ENCODE assay signal across 16 cellular contexts in the genomic region with DNA sequence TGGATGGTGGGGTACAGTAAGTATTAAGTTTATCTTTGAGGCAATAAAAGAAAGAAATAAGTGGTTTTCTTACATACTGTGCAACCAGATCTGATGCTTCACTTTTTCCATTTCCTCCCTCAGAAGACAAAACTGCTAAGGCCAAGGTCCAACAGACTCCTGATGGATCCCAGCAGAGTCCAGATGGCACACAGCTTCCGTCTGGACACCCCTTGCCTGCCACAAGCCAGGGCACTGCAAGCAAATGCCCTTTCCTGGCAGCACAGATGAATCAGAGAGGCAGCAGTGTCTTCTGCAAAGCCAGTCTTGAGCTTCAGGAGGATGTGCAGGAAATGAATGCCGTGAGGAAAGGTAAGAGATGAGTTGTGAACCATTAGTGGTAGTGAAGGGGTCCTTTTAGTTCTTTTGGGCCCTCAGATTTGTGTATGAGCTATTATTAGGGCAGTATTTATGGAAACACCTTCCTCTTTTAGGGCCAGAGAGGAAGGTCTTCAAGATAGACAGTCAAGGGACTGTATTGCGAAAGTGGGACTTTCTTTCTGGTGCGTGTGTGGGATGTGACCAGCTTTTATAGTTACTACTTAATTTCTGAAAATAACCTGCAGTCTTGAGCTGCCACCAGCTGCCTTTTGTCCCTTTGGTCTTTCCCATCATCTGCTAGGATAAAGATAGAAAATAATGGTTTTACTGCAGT. TPM values are rescaled to one million over a fixed set of nuclear protein-coding genes. Genes with fewer than 3 reads are reported as not detected.
DNase-seq lines count a peak whose midpoint lies in the region; ATAC-seq and TF ChIP-seq lines count a peak whose summit lies in the region.
"Had no signal": no experiment of that assay in that cellular context is flagged by ENCODE, and none has a peak within 500 bp of the region (broad histone marks: within the 10 kb centered on the region; RNA-seq: fewer than 3 reads in every experiment).

No MANE protein-coding gene starts in this region.

- ATAC-seq in right lobe of liver: peak in 3 of 4 donors; percentile 3 to 7 (median 3)
- ATAC-seq in activated CD4-positive, CD25-positive, alpha-beta regulatory T cell treated with anti-CD3 and anti-CD28 coated beads, Interleukin-2, amount 50 U/mL, for 24 hours: no peak
- ATAC-seq: right cardiac atrium had no signal

- no peaks in the 10 kb centered on the region for H3K9me3 ChIP-seq in right lobe of liver
- H3K9me3 ChIP-seq: BE2C, SJSA1 had no signal

- POLR2A ChIA-PET in activated CD4-positive, alpha-beta T cell treated with anti-CD3 and anti-CD28 coated beads, Interleukin-2, amount 10 ng/mL, durations not matched to agents 7 days and 5 days (lab: Charles Lee): interaction anchor here (0.5 kb wide), 1 partner anchor 12 kb away, joined by 3 read pairs; no protein-coding TSS in a partner anchor

- TF ChIP-seq POLR2A in GM19099 (IDR thresholded peaks at IDR 0.05; ENCODE audit: extremely low read depth, insufficient read length, low read depth) (peak; percentile 24), right lobe of liver (IDR thresholded peaks at IDR 0.05) (no peak)

- H3K4me1 ChIP-seq in right lobe of liver: peaks cover 0 to 55% (median 25%) of the 10 kb centered on the region in 4 donors

- WGBS in right lobe of liver (ENCODE audit: insufficient coverage, low coverage, low lambda C conversion rate, missing lambda C conversion rate): 45% methylated on average over 4 of the region's 4 CpGs

- peak overlapping the region in 1 of 3 donors; percentile 92 for H3K4me3 ChIP-seq in right lobe of liver
- H3K4me3 ChIP-seq: SJSA1 had no signal

- peaks cover 66% of the 10 kb centered on the region for H3K4me1 Mint-ChIP-seq in CD14-positive monocyte
- peaks cover 58% of the 10 kb centered on the region for H3K4me1 Mint-ChIP-seq in activated CD4-positive, alpha-beta T cell treated with anti-CD3 and anti-CD28 coated beads, Interleukin-2, amount 10 ng/mL, durations not matched to agents 7 days and 5 days

- H3K9me3 Mint-ChIP-seq in CD14-positive monocyte: no peaks in the 10 kb centered on the region
- no peaks in the 10 kb centered on the region for H3K9me3 Mint-ChIP-seq in activated CD4-positive, alpha-beta T cell treated with anti-CD3 and anti-CD28 coated beads, Interleukin-2, amount 10 ng/mL, durations not matched to agents 7 days and 5 days
- H3K9me3 Mint-ChIP-seq: endodermal cell had no signal

- H3K27me3 ChIP-seq in right lobe of liver: no peaks in the 10 kb centered on the region
- H3K27me3 ChIP-seq: BE2C, SJSA1 had no signal

- DNase-seq in CD14-positive monocyte (ENCODE audit: low spot score) (peak; percentile 67), SKM-1 (lab: John Stamatoyannopoulos, UW; ENCODE audit: unreplicated experiment) (peak; percentile 39), right lobe of liver (peak in 1 of 3 donors; percentile 64), midbrain (lab: John Stamatoyannopoulos, UW) (no peak), NCI-H1105 (lab: John Stamatoyannopoulos, UW) (no peak)
- DNase-seq in activated CD4-positive, alpha-beta T cell treated with anti-CD3 and anti-CD28 coated beads, Interleukin-2, amount 10 ng/mL, durations not matched to agents 7 days and 5 days: no peak
- DNase-seq: activated CD4-positive, alpha-beta T cell treated with anti-CD3 and anti-CD28 coated beads, Interleukin-2, amount 50 U/mL, for 4 hours; anterior cingulate cortex; BE2C; endodermal cell; HCEC 1CT had no signal

- CTCF ChIA-PET in activated CD4-positive, alpha-beta T cell treated with anti-CD3 and anti-CD28 coated beads, Interleukin-2, amount 10 ng/mL, durations not matched to agents 7 days and 5 days (lab: Charles Lee): interaction anchor here (1.3 to 1.4 kb wide), 2 partner anchors 18 to 147 kb away, joined by 3 to 5 read pairs; no protein-coding TSS in a partner anchor

- peak overlapping the region; percentile 60 to 80 for H3K4me3 Mint-ChIP-seq in CD14-positive monocyte
- H3K4me3 Mint-ChIP-seq in activated CD4-positive, alpha-beta T cell treated with anti-CD3 and anti-CD28 coated beads, Interleukin-2, amount 10 ng/mL, durations not matched to agents 7 days and 5 days: no peak overlapping the region
- H3K4me3 Mint-ChIP-seq: endodermal cell had no signal

- TF ChIP-seq CTCF in CD14-positive monocyte (IDR thresholded peaks at IDR 0.05) (no peak), right lobe of liver (IDR thresholded peaks at IDR 0.05) (no peak)

- H3K36me3 ChIP-seq in right lobe of liver: peaks cover 4 to 88% (median 32%) of the 10 kb centered on the region in 4 donors

- intact Hi-C loops in CD14-positive monocyte (cut with micrococcal nuclease) (loop anchor here in 1 of 2 donors (2.0 kb wide), 1 partner anchor 14 kb away; no protein-coding TSS in a partner anchor), right lobe of liver (cut with DNase I) (no loop called here)

- peak overlapping the region; percentile 41 to 99 (median 98) for H3K27ac ChIP-seq in right lobe of liver
- H3K27ac ChIP-seq: SJSA1 had no signal

- peaks cover 60 to 63% of the 10 kb centered on the region in 2 donors for H3K36me3 Mint-ChIP-seq in CD14-positive monocyte
- peaks cover 73% of the 10 kb centered on the region for H3K36me3 Mint-ChIP-seq in activated CD4-positive, alpha-beta T cell treated with anti-CD3 and anti-CD28 coated beads, Interleukin-2, amount 10 ng/mL, durations not matched to agents 7 days and 5 days (ENCODE audit: low read depth)

- no peaks in the 10 kb centered on the region for H3K27me3 Mint-ChIP-seq in CD14-positive monocyte (ENCODE audit: low read depth in 3 of 3)
- no peaks in the 10 kb centered on the region for H3K27me3 Mint-ChIP-seq in activated CD4-positive, alpha-beta T cell treated with anti-CD3 and anti-CD28 coated beads, Interleukin-2, amount 10 ng/mL, durations not matched to agents 7 days and 5 days

- peak overlapping the region; percentile 93 to 98 (median 95) for H3K27ac Mint-ChIP-seq in CD14-positive monocyte
- H3K27ac Mint-ChIP-seq in activated CD4-positive, alpha-beta T cell treated with anti-CD3 and anti-CD28 coated beads, Interleukin-2, amount 10 ng/mL, durations not matched to agents 7 days and 5 days: no peak overlapping the region

RNA-seq across cellular contexts. Expression of gene ALAS1, which starts 4.6 kb away (rescaled TPM):
- 10 to 100 TPM; 20.9 to 38.7 TPM for polyA plus RNA-seq in CD14-positive monocyte
- total RNA-seq in right lobe of liver: 100 to 1,000 TPM in 4 of 6 experiments, 10 to 100 TPM in 2; 73.4 to 783 (median 147) TPM
- 10 to 100 TPM; 47.5 to 58.4 TPM for total RNA-seq in activated CD4-positive, alpha-beta T cell treated with anti-CD3 and anti-CD28 coated beads, Interleukin-2, amount 10 ng/mL, durations not matched to agents 7 days and 5 days

RNA-seq across cellular contexts. Expression of gene TLR9, which starts 22.9 kb away (rescaled TPM):
- polyA plus RNA-seq in CD14-positive monocyte: not detected
- total RNA-seq in right lobe of liver: under 1 TPM in 4 of 6 experiments, not detected in 2; 0.12 to 0.59 (median 0.24) TPM
- under 1 TPM; 0.55 to 0.65 TPM for total RNA-seq in activated CD4-positive, alpha-beta T cell treated with anti-CD3 and anti-CD28 coated beads, Interleukin-2, amount 10 ng/mL, durations not matched to agents 7 days and 5 days
- total RNA-seq: NCI-H460, SJSA1 had no signal

RNA-seq across cellular contexts. Expression of gene TWF2, which starts 36.4 kb away (rescaled TPM):
- polyA plus RNA-seq in CD14-positive monocyte: 100 to 1,000 TPM; 176 to 199 TPM
- 10 to 100 TPM; 12.9 to 34.4 (median 23.7) TPM for total RNA-seq in right lobe of liver
- 100 to 1,000 TPM; 117 to 119 TPM for total RNA-seq in activated CD4-positive, alpha-beta T cell treated with anti-CD3 and anti-CD28 coated beads, Interleukin-2, amount 10 ng/mL, durations not matched to agents 7 days and 5 days

RNA-seq across cellular contexts. Expression of gene PPM1M, which starts 43.0 kb away (rescaled TPM):
- 100 to 1,000 TPM in 1 of 2 donors, 10 to 100 TPM in 1; 92.8 to 120 TPM for polyA plus RNA-seq in CD14-positive monocyte
- 1 to 10 TPM; 2.8 to 7.1 (median 4.5) TPM for total RNA-seq in right lobe of liver
- total RNA-seq in activated CD4-positive, alpha-beta T cell treated with anti-CD3 and anti-CD28 coated beads, Interleukin-2, amount 10 ng/mL, durations not matched to agents 7 days and 5 days: 10 to 100 TPM; 82.2 to 92.7 TPM

RNA-seq across cellular contexts. Expression of gene POC1A, which starts 48.3 kb away (rescaled TPM):
- polyA plus RNA-seq in CD14-positive monocyte: 1 to 10 TPM; 1.2 to 2.0 TPM
- total RNA-seq in right lobe of liver: 1 to 10 TPM; 2.0 to 4.3 (median 3.2) TPM
- 10 to 100 TPM; 26.9 to 28.2 TPM for total RNA-seq in activated CD4-positive, alpha-beta T cell treated with anti-CD3 and anti-CD28 coated beads, Interleukin-2, amount 10 ng/mL, durations not matched to agents 7 days and 5 days

Comparison
In these comparisons a context has a peak if more than half of its experiments do, and no peak if none do; other contexts are left out.
1. DNase-seq: peak in CD14-positive monocyte (single experiment) and SKM-1 (single experiment); none in midbrain (single experiment), activated CD4-positive, alpha-beta T cell treated with anti-CD3 and anti-CD28 coated beads, Interleukin-2, amount 10 ng/mL, durations not matched to agents 7 days and 5 days (single experiment) and NCI-H1105 (single experiment).
2. ATAC-seq: peak in right lobe of liver (3 of 4); none in activated CD4-positive, CD25-positive, alpha-beta regulatory T cell treated with anti-CD3 and anti-CD28 coated beads, Interleukin-2, amount 50 U/mL, for 24 hours (0 of 2).